12 cellular contexts compared by ENCODE assay signal in the genomic region with DNA sequence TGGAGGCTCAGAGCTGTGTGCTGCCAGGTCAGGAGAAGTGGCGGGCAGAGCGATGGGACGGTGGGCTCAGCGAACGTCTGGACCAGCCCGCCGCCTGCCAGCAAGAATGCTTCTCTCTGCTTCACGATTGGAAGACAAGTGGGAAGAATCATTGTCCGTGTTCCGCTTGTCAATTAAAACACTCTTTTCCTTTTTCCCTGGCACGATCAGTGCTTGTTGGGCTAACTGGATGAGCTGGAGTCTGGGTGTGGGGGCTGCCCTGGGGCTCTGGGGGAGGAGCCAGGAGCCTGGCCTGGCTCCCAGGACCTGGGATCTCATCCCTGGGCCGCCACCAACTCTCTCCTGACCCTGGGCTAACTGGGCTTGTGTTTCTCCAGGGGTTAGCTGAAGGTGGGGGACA. TPM values are rescaled to one million over a fixed set of nuclear protein-coding genes. Genes with fewer than 3 reads are reported as not detected.
A peak's percentile ranks its signal among the peaks of the same experiment; 100 is the strongest.
DNase-seq lines count a peak whose midpoint lies in the region; ATAC-seq and TF ChIP-seq lines count a peak whose summit lies in the region.
"Had no signal": no experiment of that assay in that cellular context is flagged by ENCODE, and none has a peak within 500 bp of the region (broad histone marks: within the 10 kb centered on the region; RNA-seq: fewer than 3 reads in every experiment).

No MANE protein-coding gene starts in this region.

- 19 to 38% (median 19%) methylated on average over 8 to 12 of the region's 12 CpGs for WGBS in psoas muscle, 3 donors

- CTCF ChIA-PET in RWPE1 (lab: Yijun Ruan, JAX) = interaction anchor here (0.6 to 1.6 kb wide), 5 partner anchors 60 to 289 kb away, joined by 3 to 7 read pairs (median 4); no protein-coding TSS in a partner anchor

- intact Hi-C loops in psoas muscle (cut with DNase I) = loop anchor here in 1 of 2 donors (10.0 kb wide), 1 partner anchor 189 kb away; no protein-coding TSS in a partner anchor

- no peak for ATAC-seq in psoas muscle
- ATAC-seq: activated CD4-positive, CD25-positive, alpha-beta regulatory T cell treated with anti-CD3 and anti-CD28 coated beads, Interleukin-2, amount 50 U/mL, for 24 hours had no signal

- in situ Hi-C loops in GM13977 (cut with MboI; ENCODE audit: low pct_unique_long_range_greater_than_20kb, low sequenced_read_pairs, unreplicated experiment) = no loop called here
- in situ Hi-C loops in G401 (cut with HindIII; ENCODE audit: low sequenced_read_pairs) = no loop called here

- H3K4me3 ChIP-seq in BLaER1 (peak overlapping the region; percentile 93), fibroblast of pulmonary artery (replicated peaks; ENCODE audit: low read depth, low read length) (peak overlapping the region; percentile 85), psoas muscle (peak overlapping the region; percentile 64)
- H3K4me3 ChIP-seq: mucosa of descending colon had no signal

- POLR2A ChIA-PET in RWPE1 (lab: Yijun Ruan, JAX; ENCODE audit: low non-redundant PET) = no interaction called here

- peaks cover 72% of the 10 kb centered on the region for H3K4me1 ChIP-seq in BLaER1
- H3K4me1 ChIP-seq in psoas muscle = no peaks in the 10 kb centered on the region

- H3K27me3 ChIP-seq in BLaER1 = no peaks in the 10 kb centered on the region
- peaks cover 0 to 81% (median 15%) of the 10 kb centered on the region in 3 donors for H3K27me3 ChIP-seq in psoas muscle (ENCODE audit: insufficient read depth in 3 of 3, low read length in 2 of 3)

- peak overlapping the region; percentile 99 for H3K4me2 ChIP-seq in BLaER1

- DNase-seq in RWPE1 (ENCODE audit: low spot score) (peak; percentile 59), fibroblast of pulmonary artery (ENCODE audit: low read depth) (peak; percentile 51), psoas muscle (peak in 1 of 2 donors; percentile 41), SHP77 (lab: John Stamatoyannopoulos, UW) (no peak), GM13977 (ENCODE audit: low spot score) (no peak), G401 (ENCODE audit: low spot score) (no peak), COR-L47 (lab: John Stamatoyannopoulos, UW) (no peak)
- DNase-seq: central memory CD4-positive, alpha-beta T cell had no signal

- peaks cover 55% of the 10 kb centered on the region for H4K20me1 ChIP-seq in BLaER1

- TF ChIP-seq CTCF in RWPE1 (conservative IDR thresholded peaks at IDR 0.05; ENCODE audit: low read depth) (no peak), fibroblast of pulmonary artery (IDR thresholded peaks at IDR 0.05; ENCODE audit: low read length, missing control alignments) (no peak), psoas muscle (IDR thresholded peaks at IDR 0.05) (no peak), GM13977 (IDR thresholded peaks at IDR 0.05; ENCODE audit: extremely low read depth, insufficient read depth, missing control alignments) (no peak)

- H3K9me3 ChIP-seq in BLaER1 (no peaks in the 10 kb centered on the region), psoas muscle (no peaks in the 10 kb centered on the region)
- H3K9me3 ChIP-seq: mucosa of descending colon had no signal

- H3K36me3 ChIP-seq in BLaER1 (peaks cover 13% of the 10 kb centered on the region), psoas muscle (ENCODE audit: insufficient read depth in 1 of 2, low read depth in 1 of 2) (no peaks in the 10 kb centered on the region)

- peak overlapping the region; percentile 87 for H3K9ac ChIP-seq in BLaER1

- no peak overlapping the region for H3K27ac ChIP-seq in BLaER1
- H3K27ac ChIP-seq in RWPE1 = peak overlapping the region; percentile 97
- peak overlapping the region; percentile 16 for H3K27ac ChIP-seq in psoas muscle
- H3K27ac ChIP-seq: HL-60 had no signal

RNA-seq across cellular contexts. Expression of a gene that starts 1.7 kb away (rescaled TPM):
- 10 to 100 TPM in 1 of 4 donors, 1 to 10 TPM in 3; 3.4 to 11.3 (median 4.7) TPM for total RNA-seq in psoas muscle
- polyA plus RNA-seq in psoas muscle = 1 to 10 TPM; 1.7 to 2.8 (median 2.6) TPM
- 0.37 and 0.58 TPM in 2 replicates for total RNA-seq in G401 (2014; rRNA removed; shearing (Covaris generic))

Comparison
In these comparisons a context has a peak if more than half of its experiments do, and no peak if none do; other contexts are left out.
1. DNase-seq: peak in RWPE1 (single experiment) and fibroblast of pulmonary artery (single experiment); none in SHP77 (0 of 2), GM13977 (single experiment), G401 (single experiment) and COR-L47 (single experiment).
2. Peak in every context shown above with its lines, with median percentiles within 50 percentile points of each other: H3K4me3 ChIP-seq.